Comparison of ENCODE assay signal across 1 cellular context in genomic region chr16:27365142-27366089, GRCh38.
TF ChIP-seq lines count a peak whose summit lies in the region.

No MANE protein-coding gene starts in this region.

TF ChIP-seq in IMR-90, 13 proteins besides CTCF, POLR2A, EP300 and RAD21:
- TF ChIP-seq MXI1 (IDR thresholded peaks at IDR 0.05; ENCODE audit: borderline replicate concordance, low read depth, low read length) (no peak), RFX5 (IDR thresholded peaks at IDR 0.05; ENCODE audit: low read depth, low read length) (no peak), CEBPB (IDR thresholded peaks at IDR 0.05; ENCODE audit: low read depth, low read length) (no peak), MAZ (IDR thresholded peaks at IDR 0.05; ENCODE audit: borderline replicate concordance, low read depth, low read length) (peak; percentile 22; the same call in 1 of the 2 replicates), ELK1 (IDR thresholded peaks at IDR 0.05; ENCODE audit: borderline replicate concordance, low read depth, low read length) (no peak), NFE2L2 (IDR thresholded peaks at IDR 0.05; ENCODE audit: low read depth, low read length) (no peak), RCOR1 (IDR thresholded peaks at IDR 0.05; ENCODE audit: insufficient replicate concordance, low read length) (no peak), SMC3 (IDR thresholded peaks at IDR 0.05; ENCODE audit: low read depth, low read length) (no peak), MAFK (IDR thresholded peaks at IDR 0.05; ENCODE audit: low read depth, low read length) (no peak), CHD1 (IDR thresholded peaks at IDR 0.05; ENCODE audit: low read depth, low read length) (no peak), BHLHE40 (IDR thresholded peaks at IDR 0.05; ENCODE audit: low read depth, low read length) (no peak), USF2 (IDR thresholded peaks at IDR 0.05; ENCODE audit: low read depth, low read length) (no peak), FOS (IDR thresholded peaks at IDR 0.05; ENCODE audit: low read depth, low read length) (peak; percentile 42; the same call in 1 of the 2 replicates)
